ENCODE assay signal across 20 cellular contexts in genomic region chr1:206680279-206680678, GRCh38. TPM values are rescaled to one million over a fixed set of nuclear protein-coding genes. Genes with fewer than 3 reads are reported as not detected.
DNase-seq lines count a peak whose midpoint lies in the region; ATAC-seq lines count a peak whose summit lies in the region.
"Had no signal": no experiment of that assay in that cellular context is flagged by ENCODE, and none has a peak within 500 bp of the region (broad histone marks: within the 10 kb centered on the region; RNA-seq: fewer than 3 reads in every experiment).

No MANE protein-coding gene starts in this region.

- H3K79me2 ChIP-seq in Karpas-422 (ENCODE audit: low read length), result no peaks in the 10 kb centered on the region

- peaks cover 72% of the 10 kb centered on the region for H3K4me1 ChIP-seq in Karpas-422 (ENCODE audit: low read length)
- H3K4me1 ChIP-seq: prostate gland had no signal

- H3K9ac ChIP-seq in Karpas-422 (ENCODE audit: low read length), result no peak overlapping the region

- H3K36me3 ChIP-seq in Karpas-422 (ENCODE audit: insufficient read depth, low read length), result no peaks in the 10 kb centered on the region
- H3K36me3 ChIP-seq: prostate gland, spleen had no signal

- peaks cover 2% of the 10 kb centered on the region for H3K27me3 Mint-ChIP-seq in activated naive CD8-positive, alpha-beta T cell
- peaks cover 3% of the 10 kb centered on the region for H3K27me3 Mint-ChIP-seq in activated naive CD8-positive, alpha-beta T cell treated with anti-CD3 and anti-CD28 coated beads for 36 hours
- peaks cover 1% of the 10 kb centered on the region for H3K27me3 Mint-ChIP-seq in activated T-helper 2 cell treated with anti-CD3 and anti-CD28 coated beads, Interferon-gamma antibody, Interleukin-2, Interleukin-4, amounts not matched to agents 10 μg/mL and 5 μg/mL and 100 μg/mL, durations not matched to agents 14 hours and 24 hours and 36 hours (ENCODE audit: low read depth)
- peaks cover 11 to 20% of the 10 kb centered on the region in 2 donors for H3K27me3 Mint-ChIP-seq in stimulated activated naive B cell treated with anti-CD40 and anti-IgM and Interleukin-4, amounts not matched to agents 10 μg/mL and 1 μg/mL and 100 μg/mL, for 72 hours

- no peak overlapping the region for H3K4me3 Mint-ChIP-seq in activated naive CD8-positive, alpha-beta T cell
- H3K4me3 Mint-ChIP-seq in activated naive CD8-positive, alpha-beta T cell treated with anti-CD3 and anti-CD28 coated beads for 36 hours, result no peak overlapping the region
- no peak overlapping the region for H3K4me3 Mint-ChIP-seq in activated T-helper 2 cell treated with anti-CD3 and anti-CD28 coated beads, Interferon-gamma antibody, Interleukin-2, Interleukin-4, amounts not matched to agents 10 μg/mL and 5 μg/mL and 100 μg/mL, durations not matched to agents 14 hours and 24 hours and 36 hours (ENCODE audit: low read depth)
- H3K4me3 Mint-ChIP-seq in stimulated activated naive B cell treated with anti-CD40 and anti-IgM and Interleukin-4, amounts not matched to agents 10 μg/mL and 1 μg/mL and 100 μg/mL, for 72 hours, result peak overlapping the region in 1 of 2 donors; percentile 54
- H3K4me3 Mint-ChIP-seq: activated CD4-positive, alpha-beta T cell treated with anti-CD3 and anti-CD28 coated beads, Interleukin-2, amount 10 ng/mL, durations not matched to agents 7 days and 5 days; HFFc6 had no signal

- peak overlapping the region; percentile 60 for H3K27ac ChIP-seq in Karpas-422 (ENCODE audit: low read length)
- H3K27ac ChIP-seq: PC-9, prostate gland, SK-N-MC had no signal

- H3K27ac Mint-ChIP-seq in activated naive CD8-positive, alpha-beta T cell, result peak overlapping the region; percentile 0
- H3K27ac Mint-ChIP-seq in activated naive CD8-positive, alpha-beta T cell treated with anti-CD3 and anti-CD28 coated beads for 36 hours, result no peak overlapping the region
- H3K27ac Mint-ChIP-seq in activated T-helper 2 cell treated with anti-CD3 and anti-CD28 coated beads, Interferon-gamma antibody, Interleukin-2, Interleukin-4, amounts not matched to agents 10 μg/mL and 5 μg/mL and 100 μg/mL, durations not matched to agents 14 hours and 24 hours and 36 hours, result peak overlapping the region; percentile 67
- peak overlapping the region; percentile 52 for H3K27ac Mint-ChIP-seq in stimulated activated naive B cell treated with anti-CD40 and anti-IgM and Interleukin-4, amounts not matched to agents 10 μg/mL and 1 μg/mL and 100 μg/mL, for 72 hours
- H3K27ac Mint-ChIP-seq: activated CD4-positive, alpha-beta T cell treated with anti-CD3 and anti-CD28 coated beads, Interleukin-2, amount 10 ng/mL, durations not matched to agents 7 days and 5 days; HFFc6 had no signal

- intact Hi-C loops in activated T-helper 2 cell treated with anti-CD3 and anti-CD28 coated beads, Interferon-gamma antibody, Interleukin-2, Interleukin-4, amounts not matched to agents 10 μg/mL and 5 μg/mL and 100 μg/mL, durations not matched to agents 14 hours and 24 hours and 36 hours (cut with micrococcal nuclease), result loop anchor here (5.0 kb wide), 1 partner anchor 123 kb away; no protein-coding TSS in a partner anchor

- peaks cover 13% of the 10 kb centered on the region for H3K4me1 Mint-ChIP-seq in activated naive CD8-positive, alpha-beta T cell (ENCODE audit: low read depth)
- peaks cover 34% of the 10 kb centered on the region for H3K4me1 Mint-ChIP-seq in activated naive CD8-positive, alpha-beta T cell treated with anti-CD3 and anti-CD28 coated beads for 36 hours
- H3K4me1 Mint-ChIP-seq in activated T-helper 2 cell treated with anti-CD3 and anti-CD28 coated beads, Interferon-gamma antibody, Interleukin-2, Interleukin-4, amounts not matched to agents 10 μg/mL and 5 μg/mL and 100 μg/mL, durations not matched to agents 14 hours and 24 hours and 36 hours (ENCODE audit: low read depth), result peaks cover 43% of the 10 kb centered on the region
- peaks cover 57 to 83% of the 10 kb centered on the region in 2 donors for H3K4me1 Mint-ChIP-seq in stimulated activated naive B cell treated with anti-CD40 and anti-IgM and Interleukin-4, amounts not matched to agents 10 μg/mL and 1 μg/mL and 100 μg/mL, for 72 hours

- no peak for DNase-seq in activated naive CD8-positive, alpha-beta T cell treated with anti-CD3 and anti-CD28 coated beads for 36 hours
- DNase-seq in Karpas-422, result no peak
- no peak for DNase-seq in activated T-helper 2 cell treated with anti-CD3 and anti-CD28 coated beads, Interferon-gamma antibody, Interleukin-2, Interleukin-4, amounts not matched to agents 10 μg/mL and 5 μg/mL and 100 μg/mL, durations not matched to agents 14 hours and 24 hours and 36 hours (ENCODE audit: low spot score)
- no peak for DNase-seq in stimulated activated naive B cell treated with anti-CD40 and anti-IgM and Interleukin-4, amounts not matched to agents 10 μg/mL and 1 μg/mL and 100 μg/mL, for 72 hours
- no peak for DNase-seq in NCI-H1930 (lab: John Stamatoyannopoulos, UW)
- no peak for DNase-seq in GDM1 (lab: John Stamatoyannopoulos, UW)
- DNase-seq in DMS153 treated with DMSO at 0.1 percent for 48 hours (lab: John Stamatoyannopoulos, UW; ENCODE audit: unreplicated experiment), result no peak
- DNase-seq: activated CD4-positive, alpha-beta T cell treated with anti-CD3 and anti-CD28 coated beads, Interleukin-2, amount 10 ng/mL, durations not matched to agents 7 days and 5 days; activated T-cell treated with anti-CD3 and anti-CD28 coated beads, Interleukin-2, amount 50 U/mL, for 4 hours; CD4-positive, alpha-beta memory T cell; HFFc6; left ventricle myocardium superior; NCI-H187 treated with DMSO at 0.1 percent for 48 hours; NCI-H524; PC-9; spleen; T1000 had no signal

- H3K4me2 ChIP-seq in Karpas-422 (ENCODE audit: low read depth, low read length, poor library complexity, severe bottlenecking), result peak overlapping the region; percentile 87
- H3K4me2 ChIP-seq: PC-9 had no signal

- no peaks in the 10 kb centered on the region for H3K36me3 Mint-ChIP-seq in activated naive CD8-positive, alpha-beta T cell
- H3K36me3 Mint-ChIP-seq in activated naive CD8-positive, alpha-beta T cell treated with anti-CD3 and anti-CD28 coated beads for 36 hours, result no peaks in the 10 kb centered on the region
- H3K36me3 Mint-ChIP-seq in activated T-helper 2 cell treated with anti-CD3 and anti-CD28 coated beads, Interferon-gamma antibody, Interleukin-2, Interleukin-4, amounts not matched to agents 10 μg/mL and 5 μg/mL and 100 μg/mL, durations not matched to agents 14 hours and 24 hours and 36 hours (ENCODE audit: low read depth), result no peaks in the 10 kb centered on the region
- no peaks in the 10 kb centered on the region for H3K36me3 Mint-ChIP-seq in stimulated activated naive B cell treated with anti-CD40 and anti-IgM and Interleukin-4, amounts not matched to agents 10 μg/mL and 1 μg/mL and 100 μg/mL, for 72 hours

- H3K9me3 Mint-ChIP-seq in activated naive CD8-positive, alpha-beta T cell (ENCODE audit: low read depth), result no peaks in the 10 kb centered on the region
- H3K9me3 Mint-ChIP-seq in activated naive CD8-positive, alpha-beta T cell treated with anti-CD3 and anti-CD28 coated beads for 36 hours, result no peaks in the 10 kb centered on the region
- H3K9me3 Mint-ChIP-seq in activated T-helper 2 cell treated with anti-CD3 and anti-CD28 coated beads, Interferon-gamma antibody, Interleukin-2, Interleukin-4, amounts not matched to agents 10 μg/mL and 5 μg/mL and 100 μg/mL, durations not matched to agents 14 hours and 24 hours and 36 hours, result no peaks in the 10 kb centered on the region
- no peaks in the 10 kb centered on the region for H3K9me3 Mint-ChIP-seq in stimulated activated naive B cell treated with anti-CD40 and anti-IgM and Interleukin-4, amounts not matched to agents 10 μg/mL and 1 μg/mL and 100 μg/mL, for 72 hours
- H3K9me3 Mint-ChIP-seq: activated CD4-positive, alpha-beta T cell treated with anti-CD3 and anti-CD28 coated beads, Interleukin-2, amount 10 ng/mL, durations not matched to agents 7 days and 5 days; activated T-cell treated with anti-CD3 and anti-CD28 coated beads, Interleukin-2, amount 50 U/mL, for 4 hours; HFFc6 had no signal

- no peak overlapping the region for H2AFZ ChIP-seq in Karpas-422 (ENCODE audit: low read length)
- H2AFZ ChIP-seq: PC-9 had no signal

- H4K20me1 ChIP-seq in Karpas-422 (ENCODE audit: insufficient read depth, low read depth, low read length), result peaks cover 3% of the 10 kb centered on the region; the same call in 1 of the 2 replicates

- no peaks in the 10 kb centered on the region for H3K27me3 ChIP-seq in Karpas-422 (ENCODE audit: low read length)
- H3K27me3 ChIP-seq: spleen had no signal

- no peak for ATAC-seq in stimulated activated naive B cell treated with anti-CD40 and anti-IgM and Interleukin-4, amounts not matched to agents 10 μg/mL and 1 μg/mL and 100 μg/mL, for 72 hours (replicated peaks)
- ATAC-seq: left ventricle myocardium superior had no signal

- H3K9me3 ChIP-seq in Karpas-422 (ENCODE audit: low read length), result no peaks in the 10 kb centered on the region
- H3K9me3 ChIP-seq: prostate gland, spleen had no signal

- no peaks in the 10 kb centered on the region for H3K9me2 ChIP-seq in Karpas-422 (replicated peaks; ENCODE audit: insufficient read depth, low read length)

- peak overlapping the region; percentile 54 for H3K4me3 ChIP-seq in Karpas-422 (ENCODE audit: low read length)
- H3K4me3 ChIP-seq: PC-9, prostate gland, SK-N-MC, spleen had no signal

RNA-seq across cellular contexts. Expression of gene MAPKAPK2, which starts 4.4 kb away (rescaled TPM):
- 10 to 100 TPM; 53.5 to 57.8 TPM for total RNA-seq in activated naive CD8-positive, alpha-beta T cell treated with anti-CD3 and anti-CD28 coated beads for 36 hours
- 19.8 and 25.1 TPM in 2 replicates for total RNA-seq in Karpas-422 (2014; rRNA removed; shearing (Covaris generic); ENCODE audit: low replicate concordance)
- total RNA-seq in activated T-helper 2 cell treated with anti-CD3 and anti-CD28 coated beads, Interferon-gamma antibody, Interleukin-2, Interleukin-4, amounts not matched to agents 10 μg/mL and 5 μg/mL and 100 μg/mL, durations not matched to agents 14 hours and 24 hours and 36 hours, result 92.3 and 98.8 TPM in 2 replicates

RNA-seq across cellular contexts. Expression of gene DYRK3, which starts 44.9 kb away (rescaled TPM):
- total RNA-seq in activated naive CD8-positive, alpha-beta T cell treated with anti-CD3 and anti-CD28 coated beads for 36 hours, result 1 to 10 TPM; 5.2 to 5.3 TPM
- 0.93 and 2.4 TPM in 2 replicates for total RNA-seq in Karpas-422 (2014; rRNA removed; shearing (Covaris generic); ENCODE audit: low replicate concordance)
- 12.1 and 13.0 TPM in 2 replicates for total RNA-seq in activated T-helper 2 cell treated with anti-CD3 and anti-CD28 coated beads, Interferon-gamma antibody, Interleukin-2, Interleukin-4, amounts not matched to agents 10 μg/mL and 5 μg/mL and 100 μg/mL, durations not matched to agents 14 hours and 24 hours and 36 hours
